Comparison of ENCODE assay signal across 15 cellular contexts in the genomic region with DNA sequence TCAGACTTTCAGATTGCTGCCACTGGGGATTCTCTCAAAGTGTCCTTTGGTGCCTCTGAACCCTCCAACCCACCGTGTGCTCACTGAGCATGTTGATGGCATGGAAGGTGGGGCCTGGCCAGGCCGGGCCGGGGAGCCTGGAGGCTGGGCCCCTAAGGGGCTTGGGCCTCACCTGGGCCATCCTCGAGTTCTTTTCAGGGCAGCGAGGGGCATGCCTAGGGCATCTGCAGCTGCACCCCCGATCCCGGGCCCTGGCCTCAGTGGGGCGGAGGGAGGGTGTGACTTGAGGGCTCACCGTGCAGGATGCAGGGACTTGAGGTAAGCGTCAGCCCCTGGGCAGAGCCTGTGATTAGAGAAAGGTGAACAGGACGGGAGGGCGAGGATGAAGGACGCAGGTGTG. TPM values are rescaled to one million over a fixed set of nuclear protein-coding genes. Genes with fewer than 3 reads are reported as not detected.
DNase-seq lines count a peak whose midpoint lies in the region; ATAC-seq and TF ChIP-seq lines count a peak whose summit lies in the region.
"Had no signal": no experiment of that assay in that cellular context is flagged by ENCODE, and none has a peak within 500 bp of the region (broad histone marks: within the 10 kb centered on the region; RNA-seq: fewer than 3 reads in every experiment).

No MANE protein-coding gene starts in this region.

- peak overlapping the region; percentile 71 for H2BK15ac ChIP-seq in mesenchymal stem cell (ENCODE audit: low read depth, poor library complexity, severe bottlenecking)

- no peaks in the 10 kb centered on the region for H3K36me3 ChIP-seq in mesenchymal stem cell (ENCODE audit: control insufficient read depth in 1 of 2, insufficient read depth in 2 of 2, low read depth in 1 of 2, low read length in 2 of 2)

- intact Hi-C loops in Right ventricle myocardium inferior (cut with DNase I): no loop called here
- intact Hi-C loops in cardiac septum (cut with DNase I): no loop called here
- intact Hi-C loops in activated B cell treated with CpG ODN at 0.5 μM for 24 hours (cut with micrococcal nuclease): no loop called here

- H2BK120ac ChIP-seq in mesenchymal stem cell (ENCODE audit: low read depth, low read length): peak overlapping the region; percentile 43

- H3K4me2 ChIP-seq in mesenchymal stem cell (ENCODE audit: low read length, poor library complexity, severe bottlenecking): no peak overlapping the region

- H3K4me1 ChIP-seq in mesenchymal stem cell (ENCODE audit: control insufficient read depth, insufficient read depth, low read depth, low read length): peaks cover 66% of the 10 kb centered on the region

- peak overlapping the region; percentile 21 for H4K8ac ChIP-seq in mesenchymal stem cell (ENCODE audit: low read length)

- peak overlapping the region; percentile 38 to 93 for H2BK12ac ChIP-seq in mesenchymal stem cell (ENCODE audit: low read length in 2 of 2)

- H3K4ac ChIP-seq in mesenchymal stem cell (ENCODE audit: low read depth in 1 of 2, low read length in 2 of 2): no peak overlapping the region

- CTCF ChIA-PET in activated B cell treated with CpG ODN at 0.5 μM for 24 hours (lab: Charles Lee): interaction anchor here (1.0 to 3.9 kb wide), 2 partner anchors 21 to 29 kb away, joined by 3 to 31 read pairs; no protein-coding TSS in a partner anchor

- H2BK5ac ChIP-seq in mesenchymal stem cell (ENCODE audit: low read depth, low read length, poor library complexity, severe bottlenecking): no peak overlapping the region

- WGBS in mesenchymal stem cell: 94% methylated on average over 13 of the region's 13 CpGs

- peaks cover 14% of the 10 kb centered on the region for H3K79me1 ChIP-seq in mesenchymal stem cell (replicated peaks; ENCODE audit: low read length, poor library complexity, severe bottlenecking)

- peaks cover 7% of the 10 kb centered on the region for H3K36me3 Mint-ChIP-seq in activated B cell treated with CpG ODN at 0.5 μM for 24 hours (ENCODE audit: low read depth)
- no peaks in the 10 kb centered on the region for H3K36me3 Mint-ChIP-seq in activated T-cell treated with anti-CD3 and anti-CD28 coated beads, Interleukin-2, amount 50 U/mL, for 4 hours (ENCODE audit: insufficient read depth)

- H3K4me1 Mint-ChIP-seq in activated B cell treated with CpG ODN at 0.5 μM for 24 hours: peaks cover 60% of the 10 kb centered on the region
- peaks cover 42% of the 10 kb centered on the region for H3K4me1 Mint-ChIP-seq in activated T-cell treated with anti-CD3 and anti-CD28 coated beads, Interleukin-2, amount 50 U/mL, for 4 hours (ENCODE audit: low read depth)

- H4K91ac ChIP-seq in mesenchymal stem cell (ENCODE audit: low read length): peak overlapping the region; percentile 80

- H3K27me3 ChIP-seq in mesenchymal stem cell (ENCODE audit: control insufficient read depth in 1 of 2, insufficient read depth in 1 of 2, low read length in 2 of 2): peaks cover 0 to 30% of the 10 kb centered on the region in 2 experiments

- H3K27ac Mint-ChIP-seq in activated B cell treated with CpG ODN at 0.5 μM for 24 hours: peak overlapping the region; percentile 87
- H3K27ac Mint-ChIP-seq: HFFc6 had no signal

- no peak for ATAC-seq in Right ventricle myocardium inferior
- no peak for ATAC-seq in activated B cell treated with CpG ODN at 0.5 μM for 24 hours (ENCODE audit: low read depth)
- ATAC-seq in activated T-cell treated with anti-CD3 and anti-CD28 coated beads, Interleukin-2, amount 50 U/mL, for 4 hours: no peak

- no peaks in the 10 kb centered on the region for H3K9me3 ChIP-seq in mesenchymal stem cell (ENCODE audit: control insufficient read depth, low read length)

- H3K23ac ChIP-seq in mesenchymal stem cell (ENCODE audit: low read length in 2 of 2): no peak overlapping the region

- no peaks in the 10 kb centered on the region for H3K9me3 Mint-ChIP-seq in activated B cell treated with CpG ODN at 0.5 μM for 24 hours
- no peaks in the 10 kb centered on the region for H3K9me3 Mint-ChIP-seq in activated T-cell treated with anti-CD3 and anti-CD28 coated beads, Interleukin-2, amount 50 U/mL, for 4 hours
- H3K9me3 Mint-ChIP-seq: HFFc6 had no signal

- no peak overlapping the region for H3K18ac ChIP-seq in mesenchymal stem cell (ENCODE audit: low read depth in 1 of 2, low read length in 2 of 2)

- H3K27ac ChIP-seq in mesenchymal stem cell (ENCODE audit: low read length, poor library complexity, severe bottlenecking): no peak overlapping the region

- peak overlapping the region; percentile 21 for H2AK5ac ChIP-seq in mesenchymal stem cell (ENCODE audit: low read length, severe bottlenecking)

- POLR2A ChIA-PET in activated B cell treated with CpG ODN at 0.5 μM for 24 hours (lab: Charles Lee): interaction anchor here (1.5 to 7.6 kb wide), 4 partner anchors 25 to 35 kb away, joined by 4 to 123 read pairs (median 6); no protein-coding TSS in a partner anchor

- no peak overlapping the region for H3K14ac ChIP-seq in mesenchymal stem cell (ENCODE audit: low read length in 2 of 2)

- no peak overlapping the region for H3K4me3 ChIP-seq in mesenchymal stem cell (ENCODE audit: insufficient read depth in 1 of 2, low read depth in 1 of 2, low read length in 2 of 2)

- H3K27me3 Mint-ChIP-seq in activated B cell treated with CpG ODN at 0.5 μM for 24 hours: no peaks in the 10 kb centered on the region
- no peaks in the 10 kb centered on the region for H3K27me3 Mint-ChIP-seq in activated T-cell treated with anti-CD3 and anti-CD28 coated beads, Interleukin-2, amount 50 U/mL, for 4 hours (ENCODE audit: low read depth)

- no peak overlapping the region for H3K9ac ChIP-seq in mesenchymal stem cell (ENCODE audit: low read length)

- DNase-seq in Right ventricle myocardium inferior (ENCODE audit: missing footprints) (peak; percentile 59), cardiac septum (ENCODE audit: low spot score) (no peak), activated B cell treated with CpG ODN at 0.5 μM for 24 hours (no peak), mesenchymal stem cell (no peak), NCI-H69 (lab: John Stamatoyannopoulos, UW) (no peak), iPS-NIHi11 (ENCODE audit: low spot score) (no peak), NCI-H226 (no peak)
- DNase-seq in activated T-cell treated with anti-CD3 and anti-CD28 coated beads, Interleukin-2, amount 50 U/mL, for 4 hours: no peak
- DNase-seq: 8988T, EL, HFFc6, NCI-H1092, NCI-H146, NCI-H2081, NCI-H510A treated with DMSO at 0.1 percent for 48 hours had no signal

- no peak overlapping the region for H3K4me3 Mint-ChIP-seq in activated B cell treated with CpG ODN at 0.5 μM for 24 hours
- H3K4me3 Mint-ChIP-seq in activated T-cell treated with anti-CD3 and anti-CD28 coated beads, Interleukin-2, amount 50 U/mL, for 4 hours: no peak overlapping the region
- H3K4me3 Mint-ChIP-seq: HFFc6 had no signal

- no peak for TF ChIP-seq CTCF in activated B cell treated with CpG ODN at 0.5 μM for 24 hours (IDR thresholded peaks at IDR 0.05)

- H2AFZ ChIP-seq in mesenchymal stem cell (ENCODE audit: low read depth, low read length): no peak overlapping the region

RNA-seq across cellular contexts. Expression of gene SH3TC1, which starts 1.6 kb away (rescaled TPM):
- 11.2 TPM for total RNA-seq in Right ventricle myocardium inferior
- 16.5 TPM for total RNA-seq in cardiac septum
- 104 and 135 TPM in 2 replicates for total RNA-seq in activated B cell treated with CpG ODN at 0.5 μM for 24 hours
- 8.0 TPM for polyA plus RNA-seq in mesenchymal stem cell (2013, experiment 1 of 2)
- polyA plus RNA-seq in mesenchymal stem cell (2013, experiment 2 of 2): 7.6 TPM
- total RNA-seq in activated T-cell treated with anti-CD3 and anti-CD28 coated beads, Interleukin-2, amount 50 U/mL, for 4 hours: 1 to 10 TPM; 3.0 to 8.8 (median 4.0) TPM

RNA-seq across cellular contexts. Expression of gene ABLIM2, which starts 38.9 kb away (rescaled TPM):
- total RNA-seq in Right ventricle myocardium inferior (24.9 TPM), cardiac septum (22.6 TPM), activated B cell treated with CpG ODN at 0.5 μM for 24 hours (5.2 and 7.0 TPM in 2 replicates)
- polyA plus RNA-seq in mesenchymal stem cell (2013, experiment 1 of 2): 0.06 TPM
- 0.04 TPM for polyA plus RNA-seq in mesenchymal stem cell (2013, experiment 2 of 2)
- under 1 TPM; 0.26 to 0.54 (median 0.30) TPM for total RNA-seq in activated T-cell treated with anti-CD3 and anti-CD28 coated beads, Interleukin-2, amount 50 U/mL, for 4 hours
